In genomic region chr5:87151547-87151946, GRCh38 we compare ENCODE assay signal across 1 cellular context.
TF ChIP-seq lines count a peak whose summit lies in the region.

No MANE protein-coding gene starts in this region.

TF ChIP-seq in GM12878, 131 proteins besides CTCF, POLR2A, EP300 and RAD21 (continued from another document):
- TF ChIP-seq ZNF384 (IDR thresholded peaks at IDR 0.05; ENCODE audit: borderline replicate concordance, low read depth, low read length), result no peak
- no peak for TF ChIP-seq GABPA (IDR thresholded peaks at IDR 0.05; ENCODE audit: low read depth)
- TF ChIP-seq RFX5 (IDR thresholded peaks at IDR 0.05; ENCODE audit: low read depth, low read length), result no peak
- no peak for TF ChIP-seq RELB (IDR thresholded peaks at IDR 0.05; ENCODE audit: low read depth)
- TF ChIP-seq HCFC1 (IDR thresholded peaks at IDR 0.05; ENCODE audit: low read length), result no peak
- TF ChIP-seq SMC3 (IDR thresholded peaks at IDR 0.05; ENCODE audit: borderline replicate concordance, low read length), result no peak
TF ChIP-seq in GM12878: peak in this region for 0.
